Comparison of ENCODE assay signal across 11 cellular contexts in genomic region chr14:23093526-23093925, GRCh38. TPM values are rescaled to one million over a fixed set of nuclear protein-coding genes. Genes with fewer than 3 reads are reported as not detected.
A peak's percentile ranks its signal among the peaks of the same experiment; 100 is the strongest.
DNase-seq lines count a peak whose midpoint lies in the region; ATAC-seq, FAIRE-seq and TF ChIP-seq lines count a peak whose summit lies in the region.
"Had no signal": no experiment of that assay in that cellular context is flagged by ENCODE, and none has a peak within 500 bp of the region (broad histone marks: within the 10 kb centered on the region; RNA-seq: fewer than 3 reads in every experiment).

No MANE protein-coding gene starts in this region.

- no peak overlapping the region for H3K18ac ChIP-seq in H1 (ENCODE audit: extremely low read depth, low read length)

- TF ChIP-seq RAD21 in H1 (IDR thresholded peaks at IDR 0.05 in 1 of 2, conservative IDR thresholded peaks at IDR 0.05 in 1 of 2; ENCODE audit: low read depth in 2 of 2, low read length in 2 of 2): no peak

- H3K14ac ChIP-seq in H1 (ENCODE audit: insufficient read length): no peak overlapping the region

- no peaks in the 10 kb centered on the region for H3K27me3 ChIP-seq in AG04450 (ENCODE audit: control insufficient read depth, insufficient read depth, low read length)
- no peaks in the 10 kb centered on the region for H3K27me3 ChIP-seq in HL-60 (ENCODE audit: insufficient read depth, poor library complexity, severe bottlenecking)
- no peaks in the 10 kb centered on the region for H3K27me3 ChIP-seq in H1 (replicated peaks in 1 of 4; ENCODE audit: control insufficient read depth in 3 of 4, extremely low read depth in 1 of 4, insufficient read depth in 3 of 4, low read length in 3 of 4)
- H3K27me3 ChIP-seq in neural progenitor cell: no peaks in the 10 kb centered on the region

- H3K4me1 Mint-ChIP-seq in neural progenitor cell: peaks cover 20% of the 10 kb centered on the region

- no peaks in the 10 kb centered on the region for H3K9me3 ChIP-seq in AG04450 (ENCODE audit: control insufficient read depth, insufficient read depth, low read length)
- no peaks in the 10 kb centered on the region for H3K9me3 ChIP-seq in H1 (ENCODE audit: insufficient read depth in 2 of 2, low read depth in 1 of 2, low read length in 1 of 2)
- H3K9me3 ChIP-seq in neural progenitor cell (ENCODE audit: low read depth): no peaks in the 10 kb centered on the region

- no peak overlapping the region for H4K5ac ChIP-seq in H1 (ENCODE audit: insufficient read length, low read depth, low read length)

- H3K4me2 ChIP-seq in H1 (ENCODE audit: insufficient read depth in 1 of 2, low read depth in 2 of 2, low read length in 2 of 2) (peak overlapping the region; percentile 91 to 92), neural progenitor cell (peak overlapping the region; percentile 97)

- H4K91ac ChIP-seq in H1 (replicated peaks; ENCODE audit: insufficient read length, low read length): no peak overlapping the region

- H3K4me3 Mint-ChIP-seq in neural progenitor cell: no peak overlapping the region

- H3K9me3 Mint-ChIP-seq in neural progenitor cell: no peaks in the 10 kb centered on the region

- TF ChIP-seq EP300 in H1 (IDR thresholded peaks at IDR 0.05; ENCODE audit: borderline replicate concordance in 1 of 2, low read depth in 2 of 2, low read length in 2 of 2): no peak

- no peak for ATAC-seq in HG03039 (IDR thresholded peaks at IDR 0.05; ENCODE audit: unreplicated experiment)

- H3F3A ChIP-seq in neural progenitor cell (ENCODE audit: low read depth): peaks cover 35% of the 10 kb centered on the region

- H3K79me2 ChIP-seq in H1 (ENCODE audit: control insufficient read depth in 1 of 2, insufficient read depth in 2 of 2, low read length in 2 of 2) (peaks cover 19 to 70% of the 10 kb centered on the region in 2 experiments), neural progenitor cell (ENCODE audit: low read depth) (peaks cover 87% of the 10 kb centered on the region)

- CTCF ChIA-PET in AG04450 (lab: Charles Lee): interaction anchor here (1.6 to 5.3 kb wide), 6 partner anchors 12 to 537 kb away, joined by 7 to 74 read pairs (median 20); no protein-coding TSS in a partner anchor
- CTCF ChIA-PET in H1 (lab: Charles Lee; ENCODE audit: partially characterized antibody): interaction anchor here (0.7 to 2.9 kb wide), 8 partner anchors 8 to 107 kb away, joined by 3 to 23 read pairs (median 5); no protein-coding TSS in a partner anchor

- H2BK12ac ChIP-seq in H1 (ENCODE audit: low read depth, low read length): no peak overlapping the region

- peaks cover 25% of the 10 kb centered on the region for H3K36me3 Mint-ChIP-seq in neural progenitor cell

- POLR2A ChIA-PET in AG04450 (lab: Yijun Ruan, JAX) (no interaction called here), H1 (lab: Charles Lee; ENCODE audit: partially characterized antibody) (interaction anchor here (1.4 to 3.2 kb wide), 11 partner anchors 9 to 174 kb away, joined by 3 to 36 read pairs (median 8); partner anchors contain the start of genes AJUBA and RBM23)

- no peak overlapping the region for H2BK5ac ChIP-seq in H1 (ENCODE audit: low read depth, low read length)

- H3K4me1 ChIP-seq in H1 (replicated peaks in 1 of 4; ENCODE audit: control insufficient read depth in 3 of 4, insufficient read depth in 4 of 4, low read length in 3 of 4) (no peaks in the 10 kb centered on the region; a peak in 3 of 7 replicates), neural progenitor cell (peaks cover 14% of the 10 kb centered on the region)

- H2AK5ac ChIP-seq in H1 (ENCODE audit: low read depth, low read length): no peak overlapping the region

- no peak for FAIRE-seq in H1 (lab: Jason Lieb, UNC)

- H2BK120ac ChIP-seq in H1 (replicated peaks; ENCODE audit: low read depth, low read length): no peak overlapping the region

- TF ChIP-seq CTCF in AG04450 (IDR thresholded peaks at IDR 0.05; ENCODE audit: low read depth, low read length) (no peak), HL-60 (IDR thresholded peaks at IDR 0.05; ENCODE audit: insufficient read depth, low read length) (no peak), H1 (IDR thresholded peaks at IDR 0.05; ENCODE audit: control extremely low read depth in 1 of 3, insufficient read depth in 1 of 3, low read depth in 1 of 3, low read length in 3 of 3) (no peak), neural progenitor cell (IDR thresholded peaks at IDR 0.05) (no peak)

- H3K79me1 ChIP-seq in H1 (ENCODE audit: low read depth, low read length): peaks cover 12% of the 10 kb centered on the region

- no peak overlapping the region for H2BK20ac ChIP-seq in H1 (ENCODE audit: low read length)

- 95% methylated on average over 2 of the region's 2 CpGs; no CpG with 5 or more reads in 1 of the 2 experiments for WGBS in H1 (ENCODE audit: extremely low coverage in 1 of 2, insufficient coverage in 1 of 2, insufficient read length in 1 of 2, insufficient replicate concordance in 2 of 2, low coverage in 1 of 2, low lambda C conversion rate in 2 of 2, missing lambda C conversion rate in 1 of 2), 2 experiments

- peaks cover 32 to 55% (median 46%) of the 10 kb centered on the region in 4 experiments for H3K36me3 ChIP-seq in H1 (ENCODE audit: control insufficient read depth in 2 of 4, insufficient read depth in 4 of 4, low read length in 3 of 4)
- H3K36me3 ChIP-seq in neural progenitor cell: peaks cover 16% of the 10 kb centered on the region

- no peak overlapping the region for H3K23ac ChIP-seq in H1 (ENCODE audit: insufficient read length)

- H4K8ac ChIP-seq in H1 (ENCODE audit: extremely low read depth, insufficient read depth, low read length): no peak overlapping the region

- no peak for DNase-seq in AG04450 (ENCODE audit: low read depth, low spot score)
- DNase-seq in HL-60 (ENCODE audit: low read depth in 1 of 2, low spot score in 1 of 2): no peak
- DNase-seq in H1 (ENCODE audit: low read depth in 1 of 2, low spot score in 2 of 2): no peak
- DNase-seq in neural progenitor cell (ENCODE audit: low spot score): no peak
- no peak for DNase-seq in RKO (ENCODE audit: low spot score)
- DNase-seq in superior temporal gyrus (ENCODE audit: extremely low spot score): no peak
- no peak for DNase-seq in hepatic stellate cell (ENCODE audit: low spot score)
- DNase-seq: activated naive CD4-positive, alpha-beta T cell treated with Interleukin-2 at 50 U/mL for 16 hours; stimulated activated CD4-positive, alpha-beta T cell treated with anti-CD3 and anti-CD28 coated beads, Interleukin-4, amount 100 ng/mL, for 1 hour; T1000 had no signal

- H4K20me1 ChIP-seq in H1 (replicated peaks in 1 of 2; ENCODE audit: control insufficient read depth in 1 of 2, insufficient read depth in 2 of 2, low read length in 2 of 2): peaks cover 9 to 11% of the 10 kb centered on the region in 2 experiments
- peaks cover 54% of the 10 kb centered on the region for H4K20me1 ChIP-seq in neural progenitor cell (ENCODE audit: low read depth)

- no peak overlapping the region for H3K27ac ChIP-seq in AG04450 (ENCODE audit: low read depth, low read length)
- H3K27ac ChIP-seq in HL-60 (replicated peaks): peak overlapping the region; percentile 97
- H3K27ac ChIP-seq in H1 (ENCODE audit: low read depth, low read length): no peak overlapping the region
- H3K27ac ChIP-seq in neural progenitor cell: no peak overlapping the region

- H3K23me2 ChIP-seq in H1 (ENCODE audit: low read depth, low read length): peaks cover 5% of the 10 kb centered on the region; the same call in 1 of the 2 replicates

- H2BK15ac ChIP-seq in H1 (ENCODE audit: low read length): no peak overlapping the region

- H3K4me3 ChIP-seq in AG04450 (ENCODE audit: low read depth, low read length) (peak overlapping the region; percentile 95), HL-60 (replicated peaks; ENCODE audit: insufficient read depth, low read length) (peak overlapping the region; percentile 85), H1 (ENCODE audit: extremely low read depth in 1 of 4, insufficient read depth in 2 of 4, low read depth in 3 of 4, low read length in 4 of 4) (peak overlapping the region; percentile 92 to 97 (median 96); a peak in 7 of 8 replicates), neural progenitor cell (peak overlapping the region; percentile 92)

- H3K56ac ChIP-seq in H1 (replicated peaks; ENCODE audit: insufficient read length, low read depth, low read length): no peak overlapping the region

- no peak overlapping the region for H3K27ac Mint-ChIP-seq in neural progenitor cell

- H3K9ac ChIP-seq in H1 (replicated peaks in 1 of 4; ENCODE audit: extremely low read depth in 1 of 4, low read depth in 3 of 4, low read length in 3 of 4) (no peak overlapping the region), neural progenitor cell (peak overlapping the region; percentile 97)

- TF ChIP-seq POLR2A in H1 (IDR thresholded peaks at IDR 0.05; ENCODE audit: control extremely low read depth in 1 of 2, low read depth in 2 of 2, low read length in 2 of 2): no peak

- H2AFZ ChIP-seq in H1 (ENCODE audit: low read length) (no peak overlapping the region), neural progenitor cell (replicated peaks) (no peak overlapping the region)

- H3K4ac ChIP-seq in H1 (replicated peaks; ENCODE audit: insufficient read length, low read depth, low read length): no peak overlapping the region

- no peaks in the 10 kb centered on the region for H3K27me3 Mint-ChIP-seq in neural progenitor cell (ENCODE audit: insufficient read depth, low read depth)

RNA-seq across cellular contexts. Expression of gene ACIN1, which starts 1.4 kb away (rescaled TPM):
- polyA plus RNA-seq in AG04450 (2011; rRNA removed): 158 and 173 TPM in 2 replicates
- 136 and 143 TPM in 2 replicates for polyA minus RNA-seq in AG04450 (2011; rRNA and poly(A)+ RNA removed)
- 233 and 237 TPM in 2 replicates for total RNA-seq in H1 (2021; fragmentation: NEBNext Ultra II Directional; extraction: Animal tissue kit (Norgen Biotek cat#: 25700))
- 132 and 153 TPM in 2 replicates for polyA plus RNA-seq in H1 (2011; rRNA removed)
- 184 TPM for polyA plus RNA-seq in H1 (2011; cell fraction: cytosol; rRNA removed)
- 411 TPM for polyA plus RNA-seq in H1 (2011; cell fraction: nucleus; rRNA removed)
- polyA plus RNA-seq in H1 (2012, experiment 1 of 2): 220 to 270 TPM (median 242 TPM) in 4 replicates
- 88.4 TPM for polyA plus RNA-seq in H1 (2012, experiment 2 of 2)
- polyA plus RNA-seq in H1 (2013, experiment 1 of 2): 173 TPM
- 154 TPM for polyA plus RNA-seq in H1 (2013, experiment 2 of 2)
- 167 and 168 TPM in 2 replicates for polyA minus RNA-seq in H1 (2011; rRNA and poly(A)+ RNA removed)
- polyA minus RNA-seq in H1 (2011; cell fraction: cytosol; rRNA and poly(A)+ RNA removed): 126 TPM
- 251 TPM for polyA minus RNA-seq in H1 (2011; cell fraction: nucleus; rRNA and poly(A)+ RNA removed)
- 184 and 215 TPM in 2 replicates for total RNA-seq in neural progenitor cell (ENCODE audit: low replicate concordance)

RNA-seq across cellular contexts. Expression of gene C14orf119, which starts 1.8 kb away (rescaled TPM):
- 119 and 128 TPM in 2 replicates for polyA plus RNA-seq in AG04450 (2011; rRNA removed)
- polyA minus RNA-seq in AG04450 (2011; rRNA and poly(A)+ RNA removed): 89.5 and 94.1 TPM in 2 replicates
- total RNA-seq in H1 (2021; fragmentation: NEBNext Ultra II Directional; extraction: Animal tissue kit (Norgen Biotek cat#: 25700)): 78.1 and 91.2 TPM in 2 replicates
- 49.8 and 94.0 TPM in 2 replicates for polyA plus RNA-seq in H1 (2011; rRNA removed)
- 60.3 TPM for polyA plus RNA-seq in H1 (2011; cell fraction: cytosol; rRNA removed)
- polyA plus RNA-seq in H1 (2011; cell fraction: nucleus; rRNA removed): 39.8 TPM
- 52.5 to 86.4 TPM (median 81.7 TPM) in 4 replicates for polyA plus RNA-seq in H1 (2012, experiment 1 of 2)
- 22.6 TPM for polyA plus RNA-seq in H1 (2012, experiment 2 of 2)
- polyA plus RNA-seq in H1 (2013, experiment 1 of 2): 32.8 TPM
- polyA plus RNA-seq in H1 (2013, experiment 2 of 2): 35.7 TPM
- polyA minus RNA-seq in H1 (2011; rRNA and poly(A)+ RNA removed): 92.8 and 117 TPM in 2 replicates
- polyA minus RNA-seq in H1 (2011; cell fraction: cytosol; rRNA and poly(A)+ RNA removed): 28.5 TPM
- 34.4 TPM for polyA minus RNA-seq in H1 (2011; cell fraction: nucleus; rRNA and poly(A)+ RNA removed)
- 32.0 and 37.5 TPM in 2 replicates for total RNA-seq in neural progenitor cell (ENCODE audit: low replicate concordance)

RNA-seq across cellular contexts. Expression of gene CIROP, which starts 11.3 kb away (rescaled TPM):
- polyA plus RNA-seq in AG04450 (2011; rRNA removed): 0.07 and 0.12 TPM in 2 replicates
- 0.13 TPM in 1 of 2 replicates, not detected in the other for polyA minus RNA-seq in AG04450 (2011; rRNA and poly(A)+ RNA removed)
- total RNA-seq in H1 (2021; fragmentation: NEBNext Ultra II Directional; extraction: Animal tissue kit (Norgen Biotek cat#: 25700)): not detected in 2 replicates
- 0.03 and 0.06 TPM in 2 replicates for polyA plus RNA-seq in H1 (2011; rRNA removed)
- not detected for polyA plus RNA-seq in H1 (2011; cell fraction: cytosol; rRNA removed)
- 0.17 TPM for polyA plus RNA-seq in H1 (2011; cell fraction: nucleus; rRNA removed)
- polyA plus RNA-seq in H1 (2012, experiment 1 of 2): 0.07 to 0.13 TPM in 2 of 4 replicates, not detected in the others
- not detected for polyA plus RNA-seq in H1 (2012, experiment 2 of 2)
- polyA plus RNA-seq in H1 (2013, experiment 1 of 2): 0.02 TPM
- 0.02 TPM for polyA plus RNA-seq in H1 (2013, experiment 2 of 2)
- 0.13 TPM in 1 of 2 replicates, not detected in the other for polyA minus RNA-seq in H1 (2011; rRNA and poly(A)+ RNA removed)
- polyA minus RNA-seq in H1 (2011; cell fraction: cytosol; rRNA and poly(A)+ RNA removed): not detected
- polyA minus RNA-seq in H1 (2011; cell fraction: nucleus; rRNA and poly(A)+ RNA removed): not detected
- total RNA-seq in neural progenitor cell (ENCODE audit: low replicate concordance): 0.06 TPM in 1 of 2 replicates, not detected in the other

RNA-seq across cellular contexts. Expression of gene CEBPE, which starts 25.5 kb away (rescaled TPM):
- polyA plus RNA-seq in AG04450 (2011; rRNA removed) (not detected in 2 replicates), H1 (2011; rRNA removed) (0.05 and 0.06 TPM in 2 replicates)
- not detected in 2 replicates for polyA minus RNA-seq in AG04450 (2011; rRNA and poly(A)+ RNA removed)
- not detected in 2 replicates for total RNA-seq in H1 (2021; fragmentation: NEBNext Ultra II Directional; extraction: Animal tissue kit (Norgen Biotek cat#: 25700))
- polyA plus RNA-seq in H1 (2011; cell fraction: cytosol; rRNA removed): 0.04 TPM
- polyA plus RNA-seq in H1 (2011; cell fraction: nucleus; rRNA removed): not detected
- polyA plus RNA-seq in H1 (2012, experiment 1 of 2): not detected in 4 replicates
- not detected for polyA plus RNA-seq in H1 (2012, experiment 2 of 2)
- 0.02 TPM for polyA plus RNA-seq in H1 (2013, experiment 1 of 2)
- polyA plus RNA-seq in H1 (2013, experiment 2 of 2): not detected
- 0.10 TPM in 1 of 2 replicates, not detected in the other for polyA minus RNA-seq in H1 (2011; rRNA and poly(A)+ RNA removed)
- not detected for polyA minus RNA-seq in H1 (2011; cell fraction: cytosol; rRNA and poly(A)+ RNA removed)
- polyA minus RNA-seq in H1 (2011; cell fraction: nucleus; rRNA and poly(A)+ RNA removed): not detected
- not detected in 2 replicates for total RNA-seq in neural progenitor cell (ENCODE audit: low replicate concordance)

RNA-seq across cellular contexts. Expression of gene CDH24, which starts 36.2 kb away (rescaled TPM):
- polyA plus RNA-seq in AG04450 (2011; rRNA removed) (10.1 and 11.0 TPM in 2 replicates), H1 (2011; rRNA removed) (27.6 and 41.8 TPM in 2 replicates)
- 13.6 and 18.6 TPM in 2 replicates for polyA minus RNA-seq in AG04450 (2011; rRNA and poly(A)+ RNA removed)
- total RNA-seq in H1 (2021; fragmentation: NEBNext Ultra II Directional; extraction: Animal tissue kit (Norgen Biotek cat#: 25700)): 18.1 TPM in 2 replicates
- polyA plus RNA-seq in H1 (2011; cell fraction: cytosol; rRNA removed): 22.4 TPM
- polyA plus RNA-seq in H1 (2011; cell fraction: nucleus; rRNA removed): 122 TPM
- 13.2 to 19.3 TPM (median 18.1 TPM) in 4 replicates for polyA plus RNA-seq in H1 (2012, experiment 1 of 2)
- 12.2 TPM for polyA plus RNA-seq in H1 (2012, experiment 2 of 2)
- 15.1 TPM for polyA plus RNA-seq in H1 (2013, experiment 1 of 2)
- polyA plus RNA-seq in H1 (2013, experiment 2 of 2): 14.6 TPM
- polyA minus RNA-seq in H1 (2011; rRNA and poly(A)+ RNA removed): 16.9 and 24.6 TPM in 2 replicates
- polyA minus RNA-seq in H1 (2011; cell fraction: cytosol; rRNA and poly(A)+ RNA removed): 11.2 TPM
- 18.3 TPM for polyA minus RNA-seq in H1 (2011; cell fraction: nucleus; rRNA and poly(A)+ RNA removed)
- total RNA-seq in neural progenitor cell (ENCODE audit: low replicate concordance): 15.0 and 35.9 TPM in 2 replicates
